In genomic region chr7:156640949-156641485, GRCh38 we compare ENCODE assay signal across 8 cellular contexts. TPM values are rescaled to one million over a fixed set of nuclear protein-coding genes. Genes with fewer than 3 reads are reported as not detected.
DNase-seq lines count a peak whose midpoint lies in the region; ATAC-seq and TF ChIP-seq lines count a peak whose summit lies in the region.

No MANE protein-coding gene starts in this region.

- intact Hi-C loops in adrenal gland (cut with DNase I), result no loop called here
- intact Hi-C loops in spleen (cut with DNase I; ENCODE audit: low total_unique reads), result no loop called here

- peaks cover 11 to 15% of the 10 kb centered on the region in 2 donors for H3K4me1 ChIP-seq in adrenal gland (replicated peaks in 1 of 2)
- peaks cover 4 to 21% (median 16%) of the 10 kb centered on the region in 6 donors for H3K4me1 ChIP-seq in spleen

- H3K36me3 ChIP-seq in adrenal gland (replicated peaks in 1 of 2), result no peaks in the 10 kb centered on the region
- no peaks in the 10 kb centered on the region for H3K36me3 ChIP-seq in spleen

- no peak for TF ChIP-seq POLR2A in adrenal gland (IDR thresholded peaks at IDR 0.05)
- TF ChIP-seq POLR2A in spleen (IDR thresholded peaks at IDR 0.05), result no peak

- H3K4me3 ChIP-seq in AG10803 (ENCODE audit: low read length), result peak overlapping the region; percentile 85
- peak overlapping the region; percentile 23 to 98 (median 88) for H3K4me3 ChIP-seq in adrenal gland
- peak overlapping the region; percentile 78 for H3K4me3 ChIP-seq in iPS-11a (ENCODE audit: low read depth, low read length)
- H3K4me3 ChIP-seq in spleen, result peak overlapping the region; percentile 71 to 95 (median 86)

- TF ChIP-seq CTCF in AG10803 (conservative IDR thresholded peaks at IDR 0.05; ENCODE audit: low read length) (no peak), adrenal gland (IDR thresholded peaks at IDR 0.05) (no peak), spleen (IDR thresholded peaks at IDR 0.05 in 8 of 11, conservative IDR thresholded peaks at IDR 0.05 in 3 of 11) (no peak)

- DNase-seq in AG10803 (ENCODE audit: low read depth) (peak; percentile 29), OCI-M2 (lab: John Stamatoyannopoulos, UW; ENCODE audit: unreplicated experiment) (peak; percentile 88), adrenal gland (peak in 5 of 7 donors; percentile 35 to 70 (median 48)), spleen (no peak), amniotic stem cell (lab: John Stamatoyannopoulos, UW) (no peak)

- H3K27me3 ChIP-seq in adrenal gland (no peaks in the 10 kb centered on the region), spleen (replicated peaks in 1 of 7) (peaks cover 0 to 37% (median 0%) of the 10 kb centered on the region in 7 donors)

- WGBS in adrenal gland, 4 donors, result 8 to 13% (median 9%) methylated on average over 22 to 30 of the region's 30 CpGs
- 7 to 11% (median 8%) methylated on average over 21 to 30 of the region's 30 CpGs for WGBS in spleen, 5 donors

- H3K27ac ChIP-seq in adrenal gland (peak overlapping the region in 3 of 5 donors; percentile 46 to 72 (median 62)), spleen (peak overlapping the region in 7 of 8 donors; percentile 72 to 89 (median 81))

- ATAC-seq in GM18907 (IDR thresholded peaks at IDR 0.05; ENCODE audit: unreplicated experiment) (peak; percentile 58), HG03108 (IDR thresholded peaks at IDR 0.05; ENCODE audit: unreplicated experiment) (peak; percentile 38)

- H3K9me3 ChIP-seq in adrenal gland (replicated peaks in 1 of 3) (no peaks in the 10 kb centered on the region), spleen (peaks cover 0 to 24% (median 1%) of the 10 kb centered on the region in 8 donors)

RNA-seq across cellular contexts. Expression of gene RNF32, which starts 0.4 kb away (rescaled TPM):
- total RNA-seq in adrenal gland, result 1 to 10 TPM in 5 of 8 donors, under 1 TPM in 3; 0.26 to 8.5 (median 1.0) TPM
- polyA plus RNA-seq in adrenal gland, result 1 to 10 TPM in 1 of 3 donors, under 1 TPM in 2; 0.77 to 2.0 (median 0.80) TPM
- 1 to 10 TPM in 2 of 7 donors, under 1 TPM in 4, not detected in 1; 0.28 to 2.8 (median 0.67) TPM for total RNA-seq in spleen
- polyA plus RNA-seq in spleen, result under 1 TPM; 0.61 to 0.96 (median 0.86) TPM

Comparison
In these comparisons a context has a peak if more than half of its experiments do, and no peak if none do; other contexts are left out.
1. DNase-seq: peak in AG10803 (single experiment), OCI-M2 (single experiment) and adrenal gland (5 of 7); none in spleen (single experiment) and amniotic stem cell (single experiment).
2. Peak in every context shown above with its lines, with median percentiles within 50 percentile points of each other: H3K4me3 ChIP-seq.